ENCODE assay signal across 19 cellular contexts in genomic region chr1:19354531-19354981, GRCh38. TPM values are rescaled to one million over a fixed set of nuclear protein-coding genes. Genes with fewer than 3 reads are reported as not detected.
DNase-seq lines count a peak whose midpoint lies in the region; ATAC-seq, FAIRE-seq and TF ChIP-seq lines count a peak whose summit lies in the region.
"Had no signal": no experiment of that assay in that cellular context is flagged by ENCODE, and none has a peak within 500 bp of the region (broad histone marks: within the 10 kb centered on the region; RNA-seq: fewer than 3 reads in every experiment).

No MANE protein-coding gene starts in this region.

- H3K9me3 Mint-ChIP-seq in type B pancreatic cell = no peaks in the 10 kb centered on the region

- TF ChIP-seq CTCF in type B pancreatic cell (conservative IDR thresholded peaks at IDR 0.05) = no peak

- peak; percentile 55 for FAIRE-seq in endometrium (lab: Jason Lieb, UNC)
- FAIRE-seq: astrocyte, GM12878 had no signal

- no peaks in the 10 kb centered on the region for H3K27me3 Mint-ChIP-seq in type B pancreatic cell

- H3K36me3 Mint-ChIP-seq in type B pancreatic cell = peaks cover 11% of the 10 kb centered on the region

- no peak for ATAC-seq in HG03196 (IDR thresholded peaks at IDR 0.05; ENCODE audit: unreplicated experiment)
- ATAC-seq: GM12878, sciatic nerve had no signal

- H3K4me1 Mint-ChIP-seq in type B pancreatic cell (ENCODE audit: unreplicated experiment) = peaks cover 4% of the 10 kb centered on the region

- H3K27ac Mint-ChIP-seq in type B pancreatic cell = peak overlapping the region; percentile 33

- DNase-seq in NCI-H1417 (lab: John Stamatoyannopoulos, UW) (peak in 2 of 3 experiments; percentile 65 to 80), NCI-H1417 treated with DMSO at 0.1 percent for 48 hours (lab: John Stamatoyannopoulos, UW) (no peak), NCI-H345 treated with DMSO at 0.1 percent for 48 hours (lab: John Stamatoyannopoulos, UW; ENCODE audit: unreplicated experiment) (peak; percentile 28), type B pancreatic cell (ENCODE audit: extremely low spot score, unreplicated experiment) (no peak), NCI-H2171 treated with DMSO at 0.1 percent for 48 hours (lab: John Stamatoyannopoulos, UW) (no peak)
- no peak for DNase-seq in activated CD4-positive, alpha-beta T cell treated with anti-CD3 and anti-CD28 coated beads, Interleukin-2, amount 50 U/mL, for 48 hours
- DNase-seq: activated naive CD4-positive, alpha-beta T cell treated with anti-CD3 and anti-CD28 coated beads, Interleukin-2, amount 50 U/mL, for 16 hours; effector memory CD4-positive, alpha-beta T cell; GOT3; Kasumi-1; NCI-H1105; occipital lobe; SHP77; stimulated activated naive CD4-positive, alpha-beta T cell had no signal

- H3K4me3 Mint-ChIP-seq in type B pancreatic cell = no peak overlapping the region

RNA-seq across cellular contexts. Expression of gene SLC66A1, which starts 42.4 kb away (rescaled TPM):
- 18.3 and 24.1 TPM in 2 replicates for total RNA-seq in type B pancreatic cell (ENCODE audit: low replicate concordance)

RNA-seq across cellular contexts. Expression of gene AKR7A2, which starts 42.6 kb away (rescaled TPM):
- 57.2 and 75.2 TPM in 2 replicates for total RNA-seq in type B pancreatic cell (ENCODE audit: low replicate concordance)

Comparison
In these comparisons a context has a peak if more than half of its experiments do, and no peak if none do; other contexts are left out.
1. DNase-seq: peak in NCI-H1417 (2 of 3) and NCI-H345 treated with DMSO at 0.1 percent for 48 hours (single experiment); none in NCI-H1417 treated with DMSO at 0.1 percent for 48 hours (single experiment), type B pancreatic cell (single experiment), NCI-H2171 treated with DMSO at 0.1 percent for 48 hours (single experiment) and activated CD4-positive, alpha-beta T cell treated with anti-CD3 and anti-CD28 coated beads, Interleukin-2, amount 50 U/mL, for 48 hours (0 of 2).